Comparison of ENCODE assay signal across 8 cellular contexts in the genomic region with DNA sequence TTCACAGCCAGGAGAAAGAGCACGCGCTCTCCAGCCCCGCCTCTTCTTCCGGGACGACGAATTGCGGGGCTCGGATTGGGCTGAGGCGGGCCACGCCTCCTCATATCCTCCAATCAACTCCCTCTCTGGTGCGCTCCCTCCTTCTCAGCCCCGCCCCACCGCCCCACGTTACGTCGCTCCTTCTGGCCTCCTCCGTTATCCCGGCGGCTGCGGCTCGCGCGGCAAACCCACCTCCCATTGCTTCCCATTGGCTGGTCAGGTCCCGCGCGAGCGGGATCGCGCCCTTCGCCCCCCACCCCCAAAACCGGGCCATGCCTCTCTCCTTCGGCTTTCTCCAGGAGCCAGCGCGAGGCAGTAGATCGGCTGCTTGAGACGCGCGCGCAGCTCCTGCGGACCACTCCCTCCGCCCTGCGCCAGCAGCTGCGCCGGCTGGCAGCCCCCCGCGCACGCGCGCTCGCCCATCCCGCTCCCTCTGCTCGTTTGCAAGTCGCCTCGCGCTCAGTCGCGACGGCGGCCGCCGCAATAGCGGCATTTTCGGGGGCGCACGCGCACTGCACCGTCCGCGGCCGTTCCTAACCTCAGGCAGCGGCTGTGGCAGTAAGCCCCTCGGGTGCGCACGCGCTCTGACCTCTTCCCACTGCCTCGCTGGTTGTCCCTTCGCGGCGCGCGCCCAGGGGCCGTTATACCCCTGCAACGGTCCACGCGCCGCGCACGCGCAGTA. TPM values are rescaled to one million over a fixed set of nuclear protein-coding genes. Genes with fewer than 3 reads are reported as not detected.
A peak's percentile ranks its signal among the peaks of the same experiment; 100 is the strongest.
DNase-seq lines count a peak whose midpoint lies in the region; ATAC-seq lines count a peak whose summit lies in the region.

No MANE protein-coding gene starts in this region.

- peak overlapping the region; percentile 38 for H3K9ac ChIP-seq in endocrine pancreas (ENCODE audit: control insufficient read depth, insufficient read depth, low read length)

- no peaks in the 10 kb centered on the region for H3K9me3 ChIP-seq in endocrine pancreas (ENCODE audit: control insufficient read depth, low read length)
- no peaks in the 10 kb centered on the region for H3K9me3 ChIP-seq in mesodermal cell (ENCODE audit: control insufficient read depth, low read length)

- peak; percentile 71 for ATAC-seq in GM21390 (IDR thresholded peaks at IDR 0.05; ENCODE audit: unreplicated experiment)

- H3K4me1 ChIP-seq in endocrine pancreas (ENCODE audit: control insufficient read depth, insufficient read depth, low read length) (peaks cover 10% of the 10 kb centered on the region), mesodermal cell (ENCODE audit: control insufficient read depth, insufficient read depth, low read length, poor library complexity, severe bottlenecking) (peaks cover 14% of the 10 kb centered on the region)

- H3K27me3 ChIP-seq in endocrine pancreas (ENCODE audit: control insufficient read depth, insufficient read depth, low read length): no peaks in the 10 kb centered on the region

- H3K27ac ChIP-seq in mesodermal cell (ENCODE audit: low read depth, low read length, severe bottlenecking): peak overlapping the region; percentile 99

- DNase-seq in COLO829 (ENCODE audit: low spot score): peak; percentile 94
- peak; percentile 90 to 100 (median 99) for DNase-seq in HUDEP-2 (lab: John Stamatoyannopoulos, UW; ENCODE audit: unreplicated experiment in 76 of 76)
- peak; percentile 98 for DNase-seq in NOMO-1 treated with dmso at 0.1 percent for 144 hours (lab: John Stamatoyannopoulos, UW; ENCODE audit: unreplicated experiment)
- DNase-seq in activated CD8-positive, alpha-beta memory T cell treated with anti-CD3 and anti-CD28 coated beads, Interleukin-2, amount 50 U/mL, for 1 hour (ENCODE audit: extremely low read depth): peak; percentile 83
- DNase-seq in stimulated activated CD8-positive, alpha-beta memory T cell treated with anti-CD3 and anti-CD28 coated beads, Interleukin-15, amount 100 ng/mL, for 4 hours (ENCODE audit: low read depth in 2 of 2): peak; percentile 85 to 90

- WGBS in mesodermal cell (ENCODE audit: insufficient coverage in 2 of 2), 2 experiments: 0% methylated on average over 62 to 67 of the region's 89 CpGs

- H3K4me3 ChIP-seq in endocrine pancreas (ENCODE audit: control insufficient read depth, insufficient read depth, low read length): no peak overlapping the region
- peak overlapping the region; percentile 64 for H3K4me3 ChIP-seq in mesodermal cell (ENCODE audit: extremely low read depth, insufficient read depth, low read length, poor library complexity, severe bottlenecking)

- no peaks in the 10 kb centered on the region for H3K36me3 ChIP-seq in endocrine pancreas (ENCODE audit: control insufficient read depth, insufficient read depth, low read length)
- peaks cover 5% of the 10 kb centered on the region for H3K36me3 ChIP-seq in mesodermal cell (ENCODE audit: control insufficient read depth, insufficient read depth, low read length)

RNA-seq across cellular contexts. Expression of a gene that starts 0.5 kb away (rescaled TPM):
- polyA plus RNA-seq in mesodermal cell (2013, experiment 1 of 2): 33.0 TPM
- 30.4 TPM for polyA plus RNA-seq in mesodermal cell (2013, experiment 2 of 2)

RNA-seq across cellular contexts. Expression of a gene that starts 9.6 kb away (rescaled TPM):
- 336 TPM for polyA plus RNA-seq in mesodermal cell (2013, experiment 1 of 2)
- polyA plus RNA-seq in mesodermal cell (2013, experiment 2 of 2): 294 TPM
